ENCODE assay signal across 1 cellular context in the genomic region with DNA sequence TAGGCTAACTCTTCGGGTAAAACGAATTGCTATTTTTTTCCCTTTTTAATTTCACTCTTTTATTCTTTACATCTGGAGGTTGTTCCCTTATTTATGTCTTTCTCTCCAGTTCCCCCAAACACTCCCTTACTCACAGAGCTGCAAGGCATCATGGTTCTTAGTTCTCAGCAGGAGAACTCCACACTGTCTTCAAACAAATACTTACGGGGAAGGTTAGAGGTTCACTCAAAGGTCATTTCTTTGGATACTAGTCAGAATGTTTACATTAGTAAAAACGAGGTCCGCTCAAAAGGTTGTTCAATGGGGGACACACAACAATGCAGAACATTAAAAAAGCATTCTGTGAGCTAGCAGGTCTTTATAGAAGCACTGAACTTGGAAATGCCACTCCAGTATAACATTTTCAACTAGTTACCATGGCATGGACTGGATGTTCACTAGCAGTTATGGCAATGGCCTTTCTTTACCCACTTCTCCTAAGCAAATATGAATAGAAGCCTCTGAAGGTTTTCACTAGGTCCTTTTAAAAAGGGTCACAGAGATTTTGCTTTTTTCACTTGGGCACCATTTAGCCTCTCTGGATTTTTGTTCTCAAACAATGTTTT.
TF ChIP-seq lines count a peak whose summit lies in the region.

No MANE protein-coding gene starts in this region.

TF ChIP-seq in A549, 52 proteins besides CTCF, POLR2A, EP300 and RAD21 (continued from another document):
- TF ChIP-seq, protein P1, sequence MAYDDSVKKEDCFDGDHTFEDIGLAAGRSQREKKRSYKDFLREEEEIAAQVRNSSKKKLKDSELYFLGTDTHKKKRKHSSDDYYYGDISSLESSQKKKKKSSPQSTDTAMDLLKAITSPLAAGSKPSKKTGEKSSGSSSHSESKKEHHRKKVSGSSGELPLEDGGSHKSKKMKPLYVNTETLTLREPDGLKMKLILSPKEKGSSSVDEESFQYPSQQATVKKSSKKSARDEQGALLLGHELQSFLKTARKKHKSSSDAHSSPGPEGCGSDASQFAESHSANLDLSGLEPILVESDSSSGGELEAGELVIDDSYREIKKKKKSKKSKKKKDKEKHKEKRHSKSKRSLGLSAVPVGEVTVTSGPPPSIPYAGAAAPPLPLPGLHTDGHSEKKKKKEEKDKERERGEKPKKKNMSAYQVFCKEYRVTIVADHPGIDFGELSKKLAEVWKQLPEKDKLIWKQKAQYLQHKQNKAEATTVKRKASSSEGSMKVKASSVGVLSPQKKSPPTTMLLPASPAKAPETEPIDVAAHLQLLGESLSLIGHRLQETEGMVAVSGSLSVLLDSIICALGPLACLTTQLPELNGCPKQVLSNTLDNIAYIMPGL (CRISPR knock-in tag; IDR thresholded peaks at IDR 0.05; ENCODE audit: borderline replicate concordance), result no peak
- TF ChIP-seq NPAS2 (CRISPR knock-in tag; IDR thresholded peaks at IDR 0.05; ENCODE audit: borderline replicate concordance) (no peak), ESRRA (IDR thresholded peaks at IDR 0.05; ENCODE audit: borderline replicate concordance, low read length) (no peak)
